ENCODE assay signal across 18 cellular contexts in the genomic region with DNA sequence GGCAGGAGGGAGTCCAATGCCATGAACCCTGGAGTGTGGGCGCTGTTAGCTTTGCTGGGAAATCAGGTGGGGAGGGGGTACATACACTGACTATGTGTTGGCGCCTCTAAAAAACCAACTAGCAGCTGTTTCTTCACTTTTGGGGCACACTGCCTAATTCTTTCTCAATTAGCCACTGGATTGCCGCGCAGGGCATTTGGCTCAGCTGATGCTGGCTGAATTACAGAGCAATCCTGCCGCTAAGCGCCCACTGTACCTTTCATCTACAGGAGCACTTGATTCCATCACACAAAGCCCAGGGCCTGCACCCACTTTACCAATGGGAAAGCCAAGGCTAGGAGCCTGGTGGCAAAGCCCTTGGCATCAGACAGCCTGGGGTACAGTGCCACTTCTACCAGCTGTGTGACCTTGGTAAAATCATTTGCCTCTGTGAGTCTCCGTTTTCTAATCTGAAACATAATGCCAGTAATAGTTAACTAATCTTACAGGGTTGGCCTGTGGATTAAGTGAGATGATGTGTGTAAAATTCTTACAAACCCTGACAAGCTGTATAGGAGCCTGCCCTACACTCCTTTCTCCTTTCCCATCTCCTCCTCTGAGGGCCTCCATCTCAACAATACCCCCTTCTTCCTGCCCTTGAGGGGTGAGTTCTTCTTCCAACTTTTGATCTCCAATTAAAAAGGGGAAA. TPM values are rescaled to one million over a fixed set of nuclear protein-coding genes. Genes with fewer than 3 reads are reported as not detected.
A peak's percentile ranks its signal among the peaks of the same experiment; 100 is the strongest.
DNase-seq lines count a peak whose midpoint lies in the region; ATAC-seq, FAIRE-seq and TF ChIP-seq lines count a peak whose summit lies in the region.
"Had no signal": no experiment of that assay in that cellular context is flagged by ENCODE, and none has a peak within 500 bp of the region (broad histone marks: within the 10 kb centered on the region; RNA-seq: fewer than 3 reads in every experiment).

No MANE protein-coding gene starts in this region.

- no peaks in the 10 kb centered on the region for H3K9me2 ChIP-seq in SK-N-SH

- H3K27ac Mint-ChIP-seq in neural progenitor cell = no peak overlapping the region
- H3K27ac Mint-ChIP-seq: progenitor cell of endocrine pancreas had no signal

- CTCF ChIA-PET in SK-N-SH (lab: Yijun Ruan, JAX) = interaction anchor here (1.0 to 4.2 kb wide), 8 partner anchors 9 to 437 kb away, joined by 3 to 20 read pairs (median 4); a partner anchor contains a TSS

- H2AFZ ChIP-seq in SK-N-SH (ENCODE audit: low read depth) = no peak overlapping the region
- H2AFZ ChIP-seq in keratinocyte (ENCODE audit: control insufficient read depth, low read length) = no peak overlapping the region
- no peak overlapping the region for H2AFZ ChIP-seq in neural progenitor cell (replicated peaks)

- intact Hi-C loops in upper lobe of right lung (cut with DNase I) = loop anchor here (10.0 kb wide), 1 partner anchor 278 kb away; no protein-coding TSS in a partner anchor

- H3K4me1 ChIP-seq in SK-N-SH (ENCODE audit: control insufficient read depth in 1 of 2, insufficient read depth in 2 of 2, low read depth in 1 of 2, low read length in 1 of 2) (peaks cover 36 to 44% of the 10 kb centered on the region in 2 experiments), keratinocyte (ENCODE audit: control insufficient read depth, extremely low read depth, insufficient read depth, low read length) (peaks cover 54% of the 10 kb centered on the region), upper lobe of right lung (peaks cover 26% of the 10 kb centered on the region), neural progenitor cell (no peaks in the 10 kb centered on the region)
- H3K4me1 ChIP-seq: HAP-1 had no signal

- peaks cover 13% of the 10 kb centered on the region for H3K4me1 Mint-ChIP-seq in neural progenitor cell

- H3K4me3 ChIP-seq in SK-N-SH (ENCODE audit: low read depth in 2 of 2, low read length in 1 of 2) (no peak overlapping the region), keratinocyte (ENCODE audit: control insufficient read depth in 2 of 3, extremely low read depth in 1 of 3, insufficient read depth in 2 of 3, low read depth in 1 of 3, low read length in 3 of 3) (no peak overlapping the region), upper lobe of right lung (no peak overlapping the region), neural progenitor cell (no peak overlapping the region)
- H3K4me3 ChIP-seq: HAP-1, MG63 had no signal

- H3K9me1 ChIP-seq in keratinocyte (ENCODE audit: control insufficient read depth, extremely low read depth, insufficient read depth, low read length) = no peaks in the 10 kb centered on the region

- peaks cover 4% of the 10 kb centered on the region for H3K27me3 Mint-ChIP-seq in neural progenitor cell (ENCODE audit: insufficient read depth, low read depth)

- TF ChIP-seq CTCF in SK-N-SH (IDR thresholded peaks at IDR 0.05) (no peak), keratinocyte (optimal IDR thresholded peaks at IDR 0.05 in 1 of 3, IDR thresholded peaks at IDR 0.05 in 1 of 3, conservative IDR thresholded peaks at IDR 0.05 in 1 of 3; ENCODE audit: extremely low read depth in 1 of 3, insufficient read depth in 2 of 3, low read length in 3 of 3) (no peak), upper lobe of right lung (IDR thresholded peaks at IDR 0.05) (no peak), neural progenitor cell (IDR thresholded peaks at IDR 0.05) (no peak)

- H3K9ac ChIP-seq in SK-N-SH (no peak overlapping the region), keratinocyte (ENCODE audit: control insufficient read depth, extremely low read depth, insufficient read depth, low read length) (no peak overlapping the region), neural progenitor cell (no peak overlapping the region)

- H3K4me2 ChIP-seq in SK-N-SH (peak overlapping the region; percentile 62; the same call in 1 of the 2 replicates), keratinocyte (ENCODE audit: control insufficient read depth, extremely low read depth, insufficient read depth, low read depth, low read length) (peak overlapping the region; percentile 33), neural progenitor cell (no peak overlapping the region)

- no peaks in the 10 kb centered on the region for H3K36me3 Mint-ChIP-seq in neural progenitor cell

- H3K4me3 Mint-ChIP-seq in neural progenitor cell = no peak overlapping the region

- H4K20me1 ChIP-seq in SK-N-SH (ENCODE audit: insufficient read depth) (no peaks in the 10 kb centered on the region), keratinocyte (ENCODE audit: control insufficient read depth, extremely low read depth, insufficient read depth, low read length) (no peaks in the 10 kb centered on the region), neural progenitor cell (ENCODE audit: low read depth) (no peaks in the 10 kb centered on the region)

- no peaks in the 10 kb centered on the region for H3K36me3 ChIP-seq in SK-N-SH (replicated peaks in 1 of 2; ENCODE audit: control insufficient read depth in 1 of 2, insufficient read depth in 2 of 2, low read length in 1 of 2)
- no peaks in the 10 kb centered on the region for H3K36me3 ChIP-seq in keratinocyte (ENCODE audit: control insufficient read depth in 2 of 2, extremely low read depth in 1 of 2, insufficient read depth in 2 of 2, low read length in 2 of 2)
- H3K36me3 ChIP-seq in upper lobe of right lung = no peaks in the 10 kb centered on the region
- no peaks in the 10 kb centered on the region for H3K36me3 ChIP-seq in neural progenitor cell
- H3K36me3 ChIP-seq: HAP-1, MG63 had no signal

- H3K79me2 ChIP-seq in SK-N-SH (ENCODE audit: insufficient read depth) = no peaks in the 10 kb centered on the region
- H3K79me2 ChIP-seq in keratinocyte (ENCODE audit: control insufficient read depth, insufficient read depth, low read length) = no peaks in the 10 kb centered on the region
- no peaks in the 10 kb centered on the region for H3K79me2 ChIP-seq in neural progenitor cell (ENCODE audit: low read depth)

- peak overlapping the region in 1 of 2 experiments; percentile 36; a peak in 2 of 4 replicates for H3K27ac ChIP-seq in SK-N-SH (ENCODE audit: low read depth in 2 of 2, low read length in 1 of 2)
- peak overlapping the region; percentile 41 for H3K27ac ChIP-seq in keratinocyte (ENCODE audit: control insufficient read depth, insufficient read depth, low read length)
- H3K27ac ChIP-seq in upper lobe of right lung = peak overlapping the region; percentile 68
- no peak overlapping the region for H3K27ac ChIP-seq in neural progenitor cell
- H3K27ac ChIP-seq: 22Rv1 had no signal

- H3K27me3 ChIP-seq in SK-N-SH (ENCODE audit: insufficient read depth) (no peaks in the 10 kb centered on the region), keratinocyte (ENCODE audit: control insufficient read depth, extremely low read depth, insufficient read depth, low read length) (no peaks in the 10 kb centered on the region), upper lobe of right lung (no peaks in the 10 kb centered on the region), neural progenitor cell (no peaks in the 10 kb centered on the region)
- H3K27me3 ChIP-seq: MG63 had no signal

- FAIRE-seq in keratinocyte (lab: Jason Lieb, UNC) = peak; percentile 17

- no peak for TF ChIP-seq EP300 in SK-N-SH (IDR thresholded peaks at IDR 0.05; ENCODE audit: borderline replicate concordance in 1 of 2, low read depth in 1 of 2, low read length in 1 of 2)

- dilution Hi-C loops in keratinocyte (cut with MboI; ENCODE audit: extremely low pct_ligation_motif_present, low sequenced_read_pairs) = no loop called here

- no peaks in the 10 kb centered on the region for H3K9me3 ChIP-seq in SK-N-SH
- H3K9me3 ChIP-seq in keratinocyte (ENCODE audit: control insufficient read depth, low read depth, low read length) = no peaks in the 10 kb centered on the region
- no peaks in the 10 kb centered on the region for H3K9me3 ChIP-seq in upper lobe of right lung
- no peaks in the 10 kb centered on the region for H3K9me3 ChIP-seq in neural progenitor cell (ENCODE audit: low read depth)
- H3K9me3 ChIP-seq: HAP-1, MG63 had no signal

- H3K9me3 Mint-ChIP-seq in neural progenitor cell = no peaks in the 10 kb centered on the region
- H3K9me3 Mint-ChIP-seq: naive B cell had no signal

- 94% methylated on average over 7 of the region's 7 CpGs for WGBS in SK-N-SH (ENCODE audit: low lambda C conversion rate)

- no peak for TF ChIP-seq RAD21 in SK-N-SH (IDR thresholded peaks at IDR 0.05; ENCODE audit: low read length)

- ATAC-seq in upper lobe of right lung (no peak), HG02798 (IDR thresholded peaks at IDR 0.05; ENCODE audit: poor library complexity, unreplicated experiment) (no peak)

- POLR2A ChIA-PET in SK-N-SH (lab: Yijun Ruan, JAX) = interaction anchor here (0.6 to 1.3 kb wide), 2 partner anchors 14 to 20 kb away, joined by 3 to 4 read pairs; no protein-coding TSS in a partner anchor

- peak; percentile 54 for DNase-seq in DMS 273 (lab: John Stamatoyannopoulos, UW; ENCODE audit: unreplicated experiment)
- no peak for DNase-seq in DMS 273 treated with DMSO at 0.1 percent for 48 hours (lab: John Stamatoyannopoulos, UW)
- DNase-seq in SK-N-SH = no peak
- DNase-seq in keratinocyte (ENCODE audit: low read depth, low spot score) = no peak
- DNase-seq in upper lobe of right lung = no peak
- DNase-seq in ecto neural progenitor cell (ENCODE audit: low spot score) = no peak
- no peak for DNase-seq in neural progenitor cell (ENCODE audit: low spot score)
- DNase-seq: activated CD4-positive, alpha-beta T cell treated with anti-CD3 and anti-CD28 coated beads for 1 hour; activated gamma-delta T cell; C1 segment of cervical spinal cord; cortex of kidney; DMS53; naive B cell had no signal

- H3F3A ChIP-seq in SK-N-SH (replicated peaks; ENCODE audit: insufficient read depth) = peaks cover 15% of the 10 kb centered on the region
- no peaks in the 10 kb centered on the region for H3F3A ChIP-seq in neural progenitor cell (ENCODE audit: low read depth)

RNA-seq across cellular contexts. Expression of a gene that starts 59.0 kb away (rescaled TPM):
- polyA plus RNA-seq in SK-N-SH (2012; rRNA removed) (72.2 and 88.7 TPM in 2 replicates), keratinocyte (32.3 to 71.7 TPM (median 53.9 TPM) in 3 replicates)
- 80.7 and 86.7 TPM in 2 replicates for polyA plus RNA-seq in SK-N-SH (2012; cell fraction: cytosol; rRNA removed)
- 23.7 and 35.6 TPM in 2 replicates for polyA plus RNA-seq in SK-N-SH (2012; cell fraction: nucleus; rRNA removed)
- polyA plus RNA-seq in keratinocyte (2011; ENCODE audit: low read depth) = 3.0 TPM
- 27.4 and 56.1 TPM in 2 replicates for polyA plus RNA-seq in keratinocyte (2011; cell fraction: cytosol; rRNA removed)
- 25.8 and 27.3 TPM in 2 replicates for polyA plus RNA-seq in keratinocyte (2011; cell fraction: nucleus; rRNA removed)
- polyA plus RNA-seq in keratinocyte (2012; ENCODE audit: low replicate concordance) = 6.3 and 32.0 TPM in 2 replicates
- 10.8 to 23.1 TPM (median 13.5 TPM) in 3 replicates for polyA minus RNA-seq in keratinocyte
- 13.2 TPM for polyA minus RNA-seq in keratinocyte (2011; cell fraction: cytosol; rRNA and poly(A)+ RNA removed)
- 3.7 and 6.7 TPM in 2 replicates for polyA minus RNA-seq in keratinocyte (2011; cell fraction: nucleus; rRNA and poly(A)+ RNA removed)
- total RNA-seq in upper lobe of right lung (2.5 TPM), neural progenitor cell (ENCODE audit: low replicate concordance) (71.5 and 88.1 TPM in 2 replicates)

Comparison
In these comparisons a context has a peak if more than half of its experiments do, and no peak if none do; other contexts are left out.
1. RNA of a gene that starts 59.0 kb away (total RNA-seq): 71.5 to 88.1 TPM in neural progenitor cell; 2.5 TPM in upper lobe of right lung (single experiment); every median in the first group is over 10 times any median in the second.